In genomic region chr6:30533460-30534294, GRCh38 we compare ENCODE assay signal across 16 cellular contexts. TPM values are rescaled to one million over a fixed set of nuclear protein-coding genes. Genes with fewer than 3 reads are reported as not detected.
DNase-seq lines count a peak whose midpoint lies in the region; ATAC-seq and TF ChIP-seq lines count a peak whose summit lies in the region.
"Had no signal": no experiment of that assay in that cellular context is flagged by ENCODE, and none has a peak within 500 bp of the region (broad histone marks: within the 10 kb centered on the region; RNA-seq: fewer than 3 reads in every experiment).

No MANE protein-coding gene starts in this region.

- H3K4me1 Mint-ChIP-seq in stimulated activated naive CD8-positive, alpha-beta T cell treated with anti-CD3 and anti-CD28 coated beads, Interleukin-15, Interleukin-2, amounts not matched to agents 100 ng/mL and 50 ng/mL, for 24 hours (ENCODE audit: low read depth), result peaks cover 46% of the 10 kb centered on the region
- peaks cover 47% of the 10 kb centered on the region for H3K4me1 Mint-ChIP-seq in stimulated activated naive CD8-positive, alpha-beta T cell treated with anti-CD3 and anti-CD28 coated beads, Interleukin-15, amount 100 ng/mL, for 72 hours
- peaks cover 21% of the 10 kb centered on the region for H3K4me1 Mint-ChIP-seq in activated T-helper 17 cell treated with anti-CD3 and anti-CD28 coated beads, Interleukin-2, amount 50 U/mL, for 72 hours

- 32% methylated on average over 15 of the region's 15 CpGs for WGBS in liver

- no peaks in the 10 kb centered on the region for H3K27me3 ChIP-seq in liver (ENCODE audit: control insufficient read depth in 4 of 4, insufficient read depth in 4 of 4, low read length in 3 of 4)

- peak overlapping the region in 2 of 3 donors; percentile 26 to 31 for H3K4me3 ChIP-seq in liver (ENCODE audit: low read depth in 1 of 3, low read length in 3 of 3)

- ATAC-seq in stimulated activated naive CD8-positive, alpha-beta T cell treated with anti-CD3 and anti-CD28 coated beads, Interleukin-15, amount 100 ng/mL, for 72 hours, result no peak
- ATAC-seq in activated T-helper 17 cell treated with anti-CD3 and anti-CD28 coated beads, Interleukin-2, amount 50 U/mL, for 72 hours (replicated peaks), result no peak
- ATAC-seq in HG02852 (IDR thresholded peaks at IDR 0.05; ENCODE audit: unreplicated experiment), result no peak

- peak overlapping the region; percentile 82 to 90 for H3K27ac ChIP-seq in liver (ENCODE audit: low read depth in 1 of 2, low read length in 2 of 2)

- TF ChIP-seq CTCF in liver (IDR thresholded peaks at IDR 0.05; ENCODE audit: low read depth, low read length, missing input control), result no peak

- no peaks in the 10 kb centered on the region for H3K27me3 Mint-ChIP-seq in stimulated activated naive CD8-positive, alpha-beta T cell treated with anti-CD3 and anti-CD28 coated beads, Interleukin-15, Interleukin-2, amounts not matched to agents 100 ng/mL and 50 ng/mL, for 24 hours
- H3K27me3 Mint-ChIP-seq in stimulated activated naive CD8-positive, alpha-beta T cell treated with anti-CD3 and anti-CD28 coated beads, Interleukin-15, amount 100 ng/mL, for 72 hours, result no peaks in the 10 kb centered on the region
- no peaks in the 10 kb centered on the region for H3K27me3 Mint-ChIP-seq in activated T-helper 17 cell treated with anti-CD3 and anti-CD28 coated beads, Interleukin-2, amount 50 U/mL, for 72 hours

- H3K36me3 ChIP-seq in liver (ENCODE audit: control insufficient read depth in 4 of 4, insufficient read depth in 3 of 4, low read depth in 1 of 4, low read length in 3 of 4), result no peaks in the 10 kb centered on the region

- no peaks in the 10 kb centered on the region for H3K9me3 Mint-ChIP-seq in stimulated activated naive CD8-positive, alpha-beta T cell treated with anti-CD3 and anti-CD28 coated beads, Interleukin-15, Interleukin-2, amounts not matched to agents 100 ng/mL and 50 ng/mL, for 24 hours
- H3K9me3 Mint-ChIP-seq in stimulated activated naive CD8-positive, alpha-beta T cell treated with anti-CD3 and anti-CD28 coated beads, Interleukin-15, amount 100 ng/mL, for 72 hours, result peaks cover 0 to 7% of the 10 kb centered on the region in 2 donors
- H3K9me3 Mint-ChIP-seq in activated T-helper 17 cell treated with anti-CD3 and anti-CD28 coated beads, Interleukin-2, amount 50 U/mL, for 72 hours, result no peaks in the 10 kb centered on the region
- H3K9me3 Mint-ChIP-seq: HFFc6 had no signal

- peak overlapping the region; percentile 15 for H3K27ac Mint-ChIP-seq in stimulated activated naive CD8-positive, alpha-beta T cell treated with anti-CD3 and anti-CD28 coated beads, Interleukin-15, Interleukin-2, amounts not matched to agents 100 ng/mL and 50 ng/mL, for 24 hours
- no peak overlapping the region for H3K27ac Mint-ChIP-seq in stimulated activated naive CD8-positive, alpha-beta T cell treated with anti-CD3 and anti-CD28 coated beads, Interleukin-15, amount 100 ng/mL, for 72 hours
- peak overlapping the region; percentile 92 for H3K27ac Mint-ChIP-seq in activated T-helper 17 cell treated with anti-CD3 and anti-CD28 coated beads, Interleukin-2, amount 50 U/mL, for 72 hours

- no peaks in the 10 kb centered on the region for H3K9me3 ChIP-seq in liver (ENCODE audit: control insufficient read depth in 4 of 4, low read length in 3 of 4)

- TF ChIP-seq RAD21 in liver (IDR thresholded peaks at IDR 0.05), result no peak

- no peak for DNase-seq in stimulated activated naive CD8-positive, alpha-beta T cell treated with anti-CD3 and anti-CD28 coated beads, Interleukin-15, amount 100 ng/mL, for 72 hours
- no peak for DNase-seq in stimulated activated CD4-positive, alpha-beta T cell treated with anti-CD3 and anti-CD28 coated beads, Interleukin-2, amount 100 ng/mL, for 48 hours
- DNase-seq in DMS 273 treated with DMSO at 0.1 percent for 48 hours (lab: John Stamatoyannopoulos, UW), result no peak
- no peak for DNase-seq in NOMO-1 treated with dmso at 0.1 percent for 144 hours (lab: John Stamatoyannopoulos, UW; ENCODE audit: unreplicated experiment)
- DNase-seq: DMS53, HFFc6, KBM-7, kidney glomerular epithelial cell, NCI-H1092, NCI-H748 treated with DMSO at 0.1 percent for 48 hours, substantia nigra, SW 1271 had no signal

- peaks cover 4% of the 10 kb centered on the region for H3K36me3 Mint-ChIP-seq in stimulated activated naive CD8-positive, alpha-beta T cell treated with anti-CD3 and anti-CD28 coated beads, Interleukin-15, Interleukin-2, amounts not matched to agents 100 ng/mL and 50 ng/mL, for 24 hours (ENCODE audit: low read depth)
- H3K36me3 Mint-ChIP-seq in activated T-helper 17 cell treated with anti-CD3 and anti-CD28 coated beads, Interleukin-2, amount 50 U/mL, for 72 hours (ENCODE audit: low read depth), result no peaks in the 10 kb centered on the region

- H3K4me1 ChIP-seq in liver (ENCODE audit: control insufficient read depth in 4 of 4, insufficient read depth in 4 of 4, low read length in 3 of 4), result peaks cover 0 to 8% (median under 1%) of the 10 kb centered on the region in 4 donors

- no peak overlapping the region for H3K4me3 Mint-ChIP-seq in stimulated activated naive CD8-positive, alpha-beta T cell treated with anti-CD3 and anti-CD28 coated beads, Interleukin-15, Interleukin-2, amounts not matched to agents 100 ng/mL and 50 ng/mL, for 24 hours
- H3K4me3 Mint-ChIP-seq in stimulated activated naive CD8-positive, alpha-beta T cell treated with anti-CD3 and anti-CD28 coated beads, Interleukin-15, amount 100 ng/mL, for 72 hours, result peak overlapping the region in 1 of 2 donors; percentile 21
- H3K4me3 Mint-ChIP-seq in activated T-helper 17 cell treated with anti-CD3 and anti-CD28 coated beads, Interleukin-2, amount 50 U/mL, for 72 hours, result peak overlapping the region; percentile 84

- no peak overlapping the region for H3K9ac ChIP-seq in liver (ENCODE audit: low read depth in 1 of 2, low read length in 2 of 2)

TF ChIP-seq in liver, 16 proteins besides CTCF, POLR2A, EP300 and RAD21 (continues in another document):
- TF ChIP-seq REST (IDR thresholded peaks at IDR 0.05), result no peak
- no peak for TF ChIP-seq FOXA2 (IDR thresholded peaks at IDR 0.05)
- no peak for TF ChIP-seq FOXA1 (IDR thresholded peaks at IDR 0.05)
- no peak for TF ChIP-seq NR2F2 (IDR thresholded peaks at IDR 0.05)
- TF ChIP-seq GABPA (IDR thresholded peaks at IDR 0.05 in 1 of 2, conservative IDR thresholded peaks at IDR 0.05 in 1 of 2), result peak in 1 of 2 donors; percentile 43
- peak; percentile 93 to 94 for TF ChIP-seq HNF4A (conservative IDR thresholded peaks at IDR 0.05)
- no peak for TF ChIP-seq MAX (IDR thresholded peaks at IDR 0.05)
- no peak for TF ChIP-seq ZBTB33 (IDR thresholded peaks at IDR 0.05)
- peak; percentile 83 for TF ChIP-seq HNF4G (IDR thresholded peaks at IDR 0.05)

RNA-seq across cellular contexts. Expression of gene GNL1, which starts 22.6 kb away (rescaled TPM):
- 100 to 1,000 TPM; 102 to 117 TPM for total RNA-seq in activated T-helper 17 cell treated with anti-CD3 and anti-CD28 coated beads, Interleukin-2, amount 50 U/mL, for 72 hours
- total RNA-seq in liver, result 10 to 100 TPM; 12.3 to 14.0 TPM
- polyA plus RNA-seq in liver, result 10 to 100 TPM; 10.1 to 18.2 TPM

RNA-seq across cellular contexts. Expression of gene PRR3, which starts 23.4 kb away (rescaled TPM):
- 10 to 100 TPM; 22.1 to 23.1 TPM for total RNA-seq in activated T-helper 17 cell treated with anti-CD3 and anti-CD28 coated beads, Interleukin-2, amount 50 U/mL, for 72 hours
- total RNA-seq in liver, result 1 to 10 TPM; 2.1 to 2.3 TPM
- 1 to 10 TPM; 2.5 to 3.2 TPM for polyA plus RNA-seq in liver

RNA-seq across cellular contexts. Expression of gene ABCF1, which starts 37.6 kb away (rescaled TPM):
- 10 to 100 TPM; 65.0 to 98.2 TPM for total RNA-seq in activated T-helper 17 cell treated with anti-CD3 and anti-CD28 coated beads, Interleukin-2, amount 50 U/mL, for 72 hours
- 10 to 100 TPM; 20.4 to 33.9 TPM for total RNA-seq in liver
- 10 to 100 TPM; 25.0 to 27.2 TPM for polyA plus RNA-seq in liver

RNA-seq across cellular contexts. Expression of gene HLA-E, which starts 44.4 kb away (rescaled TPM):
- 100 to 1,000 TPM; 362 to 675 TPM for total RNA-seq in activated T-helper 17 cell treated with anti-CD3 and anti-CD28 coated beads, Interleukin-2, amount 50 U/mL, for 72 hours
- 100 to 1,000 TPM; 133 to 236 TPM for total RNA-seq in liver
- polyA plus RNA-seq in liver, result 100 to 1,000 TPM; 177 to 258 TPM

Comparison
In these comparisons a context has a peak if more than half of its experiments do, and no peak if none do; other contexts are left out.
1. H3K27ac Mint-ChIP-seq: peak in stimulated activated naive CD8-positive, alpha-beta T cell treated with anti-CD3 and anti-CD28 coated beads, Interleukin-15, Interleukin-2, amounts not matched to agents 100 ng/mL and 50 ng/mL, for 24 hours (single experiment) and activated T-helper 17 cell treated with anti-CD3 and anti-CD28 coated beads, Interleukin-2, amount 50 U/mL, for 72 hours (single experiment); none in stimulated activated naive CD8-positive, alpha-beta T cell treated with anti-CD3 and anti-CD28 coated beads, Interleukin-15, amount 100 ng/mL, for 72 hours (0 of 2).
2. RNA of gene GNL1, which starts 22.6 kb away (total RNA-seq): 102 to 117 TPM in activated T-helper 17 cell treated with anti-CD3 and anti-CD28 coated beads, Interleukin-2, amount 50 U/mL, for 72 hours; 12.3 to 14.0 TPM in liver; every median in the first group is over 4 times any median in the second.
3. RNA of gene PRR3, which starts 23.4 kb away (total RNA-seq): 22.1 to 23.1 TPM in activated T-helper 17 cell treated with anti-CD3 and anti-CD28 coated beads, Interleukin-2, amount 50 U/mL, for 72 hours; 2.1 to 2.3 TPM in liver; every median in the first group is over 4 times any median in the second.